1 cellular context compared by ENCODE assay signal in genomic region chr17:30588798-30589247, GRCh38.
TF ChIP-seq lines count a peak whose summit lies in the region.

No MANE protein-coding gene starts in this region.

TF ChIP-seq in HepG2, 621 proteins besides CTCF, POLR2A, EP300 and RAD21 (continued from another document and continues in another):
- TF ChIP-seq ZBTB33 (CRISPR knock-in tag; IDR thresholded peaks at IDR 0.05) (peak; percentile 22; the same call in 1 of the 2 replicates), ZBTB40 (IDR thresholded peaks at IDR 0.05) (no peak), ZBTB40 (CRISPR knock-in tag; IDR thresholded peaks at IDR 0.05) (peak; percentile 66; the same call in 1 of the 2 replicates), ZNF362 (CRISPR knock-in tag; IDR thresholded peaks at IDR 0.05; ENCODE audit: borderline replicate concordance) (peak; percentile 61; the same call in 1 of the 2 replicates), TARDBP (CRISPR knock-in tag; IDR thresholded peaks at IDR 0.05) (peak; percentile 76), RORA (CRISPR knock-in tag; IDR thresholded peaks at IDR 0.05) (no peak), SOX5 (CRISPR knock-in tag; IDR thresholded peaks at IDR 0.05; ENCODE audit: borderline replicate concordance) (peak; percentile 95; the same call in 1 of the 2 replicates), NFATC3 (CRISPR knock-in tag; IDR thresholded peaks at IDR 0.05) (no peak), KLF9 (CRISPR knock-in tag; IDR thresholded peaks at IDR 0.05; ENCODE audit: low read depth) (0 out of 2 replicates have a peak, but pooled peaks have one; percentile 72), MTERF4 (CRISPR knock-in tag; IDR thresholded peaks at IDR 0.05) (no peak), ZNF350 (CRISPR knock-in tag; IDR thresholded peaks at IDR 0.05; ENCODE audit: borderline replicate concordance, low read depth) (peak; percentile 69; the same call in 1 of the 2 replicates), REST (IDR thresholded peaks at IDR 0.05; ENCODE audit: borderline replicate concordance in 1 of 2, low read depth in 1 of 2, low read length in 2 of 2) (peak in 1 of 2 experiments; percentile 39; a peak in 1 of 4 replicates), GZF1 (CRISPR knock-in tag; IDR thresholded peaks at IDR 0.05) (0 out of 2 replicates have a peak, but pooled peaks have one; percentile 69), MEIS2 (CRISPR knock-in tag; IDR thresholded peaks at IDR 0.05) (peak; percentile 73; the same call in 1 of the 2 replicates), GMEB1 (CRISPR knock-in tag; IDR thresholded peaks at IDR 0.05; ENCODE audit: borderline replicate concordance) (no peak), ZNF3 (CRISPR knock-in tag; IDR thresholded peaks at IDR 0.05) (no peak), FOXP4 (CRISPR knock-in tag; IDR thresholded peaks at IDR 0.05) (peak; percentile 82), ZNF670 (CRISPR knock-in tag; IDR thresholded peaks at IDR 0.05; ENCODE audit: borderline replicate concordance) (peak; percentile 93), HMGXB3 (CRISPR knock-in tag; IDR thresholded peaks at IDR 0.05; ENCODE audit: borderline replicate concordance) (peak; percentile 55; the same call in 1 of the 2 replicates), TFDP1 (CRISPR knock-in tag; IDR thresholded peaks at IDR 0.05; ENCODE audit: borderline replicate concordance) (peak; percentile 40; the same call in 1 of the 2 replicates), IRX3 (CRISPR knock-in tag; IDR thresholded peaks at IDR 0.05; ENCODE audit: borderline replicate concordance, low read depth) (no peak)
